ENCODE assay signal across 9 cellular contexts in the genomic region with DNA sequence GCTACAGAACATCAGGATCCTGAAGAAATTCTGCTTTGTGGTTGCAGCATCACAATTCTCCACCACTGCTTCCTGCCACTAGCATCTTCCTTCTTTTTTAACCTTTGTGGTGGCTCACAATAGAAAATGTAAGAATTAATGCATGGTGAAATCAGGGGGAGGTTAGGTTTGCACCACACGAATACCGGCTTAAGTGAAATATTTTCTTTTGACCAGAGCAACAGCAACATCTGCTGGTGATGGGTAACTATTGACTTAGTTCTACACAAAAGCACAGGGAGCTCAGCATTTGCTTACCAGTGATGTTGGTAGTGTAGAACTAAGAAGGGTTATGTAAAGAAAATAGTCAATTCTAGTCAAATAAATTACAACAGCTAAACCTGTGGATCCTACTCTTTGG.
DNase-seq lines count a peak whose midpoint lies in the region; ATAC-seq and TF ChIP-seq lines count a peak whose summit lies in the region.
"Had no signal": no experiment of that assay in that cellular context is flagged by ENCODE, and none has a peak within 500 bp of the region (broad histone marks: within the 10 kb centered on the region; RNA-seq: fewer than 3 reads in every experiment).

No MANE protein-coding gene starts in this region.

- no peaks in the 10 kb centered on the region for H3K36me3 Mint-ChIP-seq in activated CD8-positive, alpha-beta T cell treated with anti-CD3 and anti-CD28 coated beads for 36 hours (ENCODE audit: low read depth)

- no peaks in the 10 kb centered on the region for H3K4me1 ChIP-seq in right lobe of liver
- H3K4me1 ChIP-seq: BLaER1 treated with 17β-estradiol and CSF1 and Interleukin-3, amounts not matched to agents 10 nM and 100 nM had no signal

- no peaks in the 10 kb centered on the region for H3K9me3 ChIP-seq in right lobe of liver
- H3K9me3 ChIP-seq: BLaER1 treated with 17β-estradiol and CSF1 and Interleukin-3, amounts not matched to agents 10 nM and 100 nM had no signal

- H3K27ac Mint-ChIP-seq in activated CD8-positive, alpha-beta T cell treated with anti-CD3 and anti-CD28 coated beads for 36 hours = no peak overlapping the region

- no peak overlapping the region for H3K4me3 ChIP-seq in right lobe of liver
- H3K4me3 ChIP-seq: BLaER1 treated with 17β-estradiol and CSF1 and Interleukin-3, amounts not matched to agents 10 nM and 100 nM had no signal

- TF ChIP-seq CTCF in activated CD8-positive, alpha-beta T cell treated with anti-CD3 and anti-CD28 coated beads for 36 hours (IDR thresholded peaks at IDR 0.05) = peak; percentile 35
- peak; percentile 33 to 58 (median 48) for TF ChIP-seq CTCF in right lobe of liver (IDR thresholded peaks at IDR 0.05)

- ATAC-seq in GM21717 (IDR thresholded peaks at IDR 0.05; ENCODE audit: unreplicated experiment) = peak; percentile 62
- peak; percentile 76 for ATAC-seq in activated CD8-positive, alpha-beta T cell treated with anti-CD3 and anti-CD28 coated beads for 36 hours
- ATAC-seq in right lobe of liver = peak; percentile 82 to 85 (median 84)

- intact Hi-C loops in activated CD8-positive, alpha-beta T cell treated with anti-CD3 and anti-CD28 coated beads for 36 hours (cut with micrococcal nuclease) = no loop called here
- intact Hi-C loops in right lobe of liver (cut with DNase I) = no loop called here

- no peaks in the 10 kb centered on the region for H3K27me3 ChIP-seq in right lobe of liver
- H3K27me3 ChIP-seq: BLaER1 treated with 17β-estradiol and CSF1 and Interleukin-3, amounts not matched to agents 10 nM and 100 nM had no signal

- no peak for TF ChIP-seq POLR2A in right lobe of liver (IDR thresholded peaks at IDR 0.05)

- peak; percentile 38 to 51 for DNase-seq in NCI-H2081 (lab: John Stamatoyannopoulos, UW)
- DNase-seq in NCI-H2081 treated with DMSO at 0.1 percent for 48 hours (lab: John Stamatoyannopoulos, UW) = no peak
- peak; percentile 36 for DNase-seq in M059J (ENCODE audit: low read depth)
- peak; percentile 14 for DNase-seq in activated CD8-positive, alpha-beta T cell treated with anti-CD3 and anti-CD28 coated beads for 36 hours
- no peak for DNase-seq in right lobe of liver
- DNase-seq in mesenteric fat pad (ENCODE audit: low spot score) = no peak
- no peak for DNase-seq in NCI-H446 (lab: John Stamatoyannopoulos, UW)

- no peak overlapping the region for H3K27ac ChIP-seq in right lobe of liver
- H3K27ac ChIP-seq: BLaER1 treated with 17β-estradiol and CSF1 and Interleukin-3, amounts not matched to agents 10 nM and 100 nM had no signal

- H3K27me3 Mint-ChIP-seq in activated CD8-positive, alpha-beta T cell treated with anti-CD3 and anti-CD28 coated beads for 36 hours = no peaks in the 10 kb centered on the region

- POLR2A ChIA-PET in activated CD8-positive, alpha-beta T cell treated with anti-CD3 and anti-CD28 coated beads for 36 hours (lab: Charles Lee) = no interaction called here

- peaks cover 2% of the 10 kb centered on the region for H3K4me1 Mint-ChIP-seq in activated CD8-positive, alpha-beta T cell treated with anti-CD3 and anti-CD28 coated beads for 36 hours (ENCODE audit: low read depth)

- H3K9me3 Mint-ChIP-seq in activated CD8-positive, alpha-beta T cell treated with anti-CD3 and anti-CD28 coated beads for 36 hours = no peaks in the 10 kb centered on the region

- no peaks in the 10 kb centered on the region for H3K36me3 ChIP-seq in right lobe of liver
- H3K36me3 ChIP-seq: BLaER1 treated with 17β-estradiol and CSF1 and Interleukin-3, amounts not matched to agents 10 nM and 100 nM had no signal

- 17% methylated on average over 2 of the region's 2 CpGs for WGBS in right lobe of liver (ENCODE audit: insufficient coverage, low coverage, low lambda C conversion rate, missing lambda C conversion rate)

- CTCF ChIA-PET in activated CD8-positive, alpha-beta T cell treated with anti-CD3 and anti-CD28 coated beads for 36 hours (lab: Charles Lee) = interaction anchor here (0.6 to 2.0 kb wide), 9 partner anchors 17 to 232 kb away, joined by 3 to 4 read pairs (median 3); no protein-coding TSS in a partner anchor

- H3K4me3 Mint-ChIP-seq in activated CD8-positive, alpha-beta T cell treated with anti-CD3 and anti-CD28 coated beads for 36 hours = no peak overlapping the region

Comparison
In these comparisons a context has a peak if more than half of its experiments do, and no peak if none do; other contexts are left out.
1. DNase-seq: peak in NCI-H2081 (2 of 2), M059J (single experiment) and activated CD8-positive, alpha-beta T cell treated with anti-CD3 and anti-CD28 coated beads for 36 hours (single experiment); none in NCI-H2081 treated with DMSO at 0.1 percent for 48 hours (single experiment), right lobe of liver (0 of 3), mesenteric fat pad (single experiment) and NCI-H446 (0 of 2).
2. Peak in every context shown above with its lines, with median percentiles within 50 percentile points of each other: ATAC-seq.